In genomic region chr13:66159526-66159925, GRCh38 we compare ENCODE assay signal across 15 cellular contexts.
DNase-seq lines count a peak whose midpoint lies in the region; ATAC-seq, FAIRE-seq and TF ChIP-seq lines count a peak whose summit lies in the region.
"Had no signal": no experiment of that assay in that cellular context is flagged by ENCODE, and none has a peak within 500 bp of the region (broad histone marks: within the 10 kb centered on the region; RNA-seq: fewer than 3 reads in every experiment).

No MANE protein-coding gene starts in this region.

- H2AFZ ChIP-seq in OCI-LY1 (ENCODE audit: low read length) = peak overlapping the region; percentile 95

- FAIRE-seq in GM12892 (lab: Jason Lieb, UNC) = no peak
- FAIRE-seq: endothelial cell of umbilical vein, HepG2 had no signal

- no peak overlapping the region for H3K4me3 Mint-ChIP-seq in stimulated activated effector memory CD8-positive, alpha-beta T cell treated with anti-CD3 and anti-CD28 coated beads, Interleukin-12 subunit alpha, Interleukin-12 subunit beta, amount 100 ng/mL, for 72 hours
- H3K4me3 Mint-ChIP-seq: activated naive CD8-positive, alpha-beta T cell treated with anti-CD3 and anti-CD28 coated beads, Interleukin-2, amount 10 ng/mL, durations not matched to agents 7 days and 5 days had no signal

- TF ChIP-seq POLR2A in GM12892 (IDR thresholded peaks at IDR 0.05; ENCODE audit: low read depth, low read length) = no peak

- H3K9ac ChIP-seq in OCI-LY1 (ENCODE audit: low read length) = peak overlapping the region; percentile 54

- peaks cover 55% of the 10 kb centered on the region for H3K4me1 ChIP-seq in OCI-LY1 (ENCODE audit: insufficient read depth, low read length, severe bottlenecking)

- TF ChIP-seq CTCF in OCI-LY1 (IDR thresholded peaks at IDR 0.05; ENCODE audit: low read length) = no peak
- no peak for TF ChIP-seq CTCF in coronary artery (IDR thresholded peaks at IDR 0.05)

- no peak overlapping the region for H3K27ac Mint-ChIP-seq in stimulated activated effector memory CD8-positive, alpha-beta T cell treated with anti-CD3 and anti-CD28 coated beads, Interleukin-12 subunit alpha, Interleukin-12 subunit beta, amount 100 ng/mL, for 72 hours
- H3K27ac Mint-ChIP-seq: activated naive CD8-positive, alpha-beta T cell treated with anti-CD3 and anti-CD28 coated beads, Interleukin-2, amount 10 ng/mL, durations not matched to agents 7 days and 5 days had no signal

- H3F3A ChIP-seq in OCI-LY1 (ENCODE audit: insufficient read depth, low read length) = no peaks in the 10 kb centered on the region

- no peaks in the 10 kb centered on the region for H3K36me3 ChIP-seq in OCI-LY1 (ENCODE audit: insufficient read depth, low read length)

- no peaks in the 10 kb centered on the region for H3K27me3 ChIP-seq in OCI-LY1 (ENCODE audit: insufficient read depth, low read length)

- H3K4me3 ChIP-seq in OCI-LY1 (ENCODE audit: low read depth, low read length, poor library complexity, severe bottlenecking) (peak overlapping the region; percentile 40), coronary artery (no peak overlapping the region)

- H3K9me3 Mint-ChIP-seq in stimulated activated effector memory CD8-positive, alpha-beta T cell treated with anti-CD3 and anti-CD28 coated beads, Interleukin-12 subunit alpha, Interleukin-12 subunit beta, amount 100 ng/mL, for 72 hours = peaks cover 6% of the 10 kb centered on the region
- H3K9me3 Mint-ChIP-seq: activated naive CD8-positive, alpha-beta T cell treated with anti-CD3 and anti-CD28 coated beads, Interleukin-2, amount 10 ng/mL, durations not matched to agents 7 days and 5 days had no signal

- H4K20me1 ChIP-seq in OCI-LY1 (ENCODE audit: insufficient read depth, low read length) = no peaks in the 10 kb centered on the region

- DNase-seq in retina = peak; percentile 19
- no peak for DNase-seq in coronary artery (ENCODE audit: low spot score)
- DNase-seq in NCI-H82 treated with DMSO at 0.1 percent for 48 hours (lab: John Stamatoyannopoulos, UW; ENCODE audit: unreplicated experiment) = no peak
- DNase-seq in stimulated activated effector memory CD8-positive, alpha-beta T cell treated with anti-CD3 and anti-CD28 coated beads, Interleukin-12 subunit alpha, Interleukin-12 subunit beta, amount 100 ng/mL, for 72 hours (ENCODE audit: low spot score in 2 of 2) = no peak
- no peak for DNase-seq in GM12892 (ENCODE audit: insufficient read length)
- DNase-seq: activated naive CD8-positive, alpha-beta T cell treated with anti-CD3 and anti-CD28 coated beads, Interleukin-2, amount 10 ng/mL, durations not matched to agents 7 days and 5 days; hippocampal formation; NCI-H1092; NCI-H2171 had no signal

- ATAC-seq in GM19351 (IDR thresholded peaks at IDR 0.05; ENCODE audit: unreplicated experiment) (peak; percentile 65), HG02678 (IDR thresholded peaks at IDR 0.05; ENCODE audit: unreplicated experiment) (peak; percentile 84)
- no peak for ATAC-seq in stimulated activated effector memory CD8-positive, alpha-beta T cell treated with anti-CD3 and anti-CD28 coated beads, Interleukin-12 subunit alpha, Interleukin-12 subunit beta, amount 100 ng/mL, for 72 hours
- ATAC-seq: HepG2, SK-N-SH treated with all-trans-retinoic acid at 6 μM for 48 hours had no signal

- H3K9me2 ChIP-seq in OCI-LY1 (ENCODE audit: low read depth, low read length) = no peaks in the 10 kb centered on the region

- H3K4me2 ChIP-seq in OCI-LY1 (ENCODE audit: low read length) = peak overlapping the region; percentile 71

- H3K36me3 Mint-ChIP-seq in stimulated activated effector memory CD8-positive, alpha-beta T cell treated with anti-CD3 and anti-CD28 coated beads, Interleukin-12 subunit alpha, Interleukin-12 subunit beta, amount 100 ng/mL, for 72 hours = no peaks in the 10 kb centered on the region
- H3K36me3 Mint-ChIP-seq: activated naive CD8-positive, alpha-beta T cell treated with anti-CD3 and anti-CD28 coated beads, Interleukin-2, amount 10 ng/mL, durations not matched to agents 7 days and 5 days had no signal

- peak overlapping the region; percentile 83 for H3K27ac ChIP-seq in OCI-LY1 (ENCODE audit: low read depth, low read length, poor library complexity, severe bottlenecking)
- no peak overlapping the region for H3K27ac ChIP-seq in coronary artery

- H3K9me3 ChIP-seq in OCI-LY1 (ENCODE audit: low read length) = no peaks in the 10 kb centered on the region

- H3K79me2 ChIP-seq in OCI-LY1 (ENCODE audit: insufficient read depth, low read length) = no peaks in the 10 kb centered on the region

- H3K4me1 Mint-ChIP-seq in stimulated activated effector memory CD8-positive, alpha-beta T cell treated with anti-CD3 and anti-CD28 coated beads, Interleukin-12 subunit alpha, Interleukin-12 subunit beta, amount 100 ng/mL, for 72 hours = no peaks in the 10 kb centered on the region
- H3K4me1 Mint-ChIP-seq: activated naive CD8-positive, alpha-beta T cell treated with anti-CD3 and anti-CD28 coated beads, Interleukin-2, amount 10 ng/mL, durations not matched to agents 7 days and 5 days had no signal
